Comparison of ENCODE assay signal across 11 cellular contexts in genomic region chr7:100919335-100919734, GRCh38. TPM values are rescaled to one million over a fixed set of nuclear protein-coding genes. Genes with fewer than 3 reads are reported as not detected.
"Had no signal": no experiment of that assay in that cellular context is flagged by ENCODE, and none has a peak within 500 bp of the region (broad histone marks: within the 10 kb centered on the region; RNA-seq: fewer than 3 reads in every experiment).

No MANE protein-coding gene starts in this region.

RNA-seq across cellular contexts. Expression of gene ACHE, which starts 23.6 kb away (rescaled TPM):
- total RNA-seq: activated naive CD4-positive, alpha-beta T cell treated with anti-CD3 and anti-CD28 coated beads for 36 hours; activated T-helper 17 cell treated with anti-CD3 and anti-CD28 coated beads, Interleukin-2, amount 50 U/mL, for 72 hours; bronchial epithelial cell had no signal

RNA-seq across cellular contexts. Expression of gene MUC3A, which starts 30.0 kb away (rescaled TPM):
- total RNA-seq: activated naive CD4-positive, alpha-beta T cell treated with anti-CD3 and anti-CD28 coated beads for 36 hours; activated naive CD8-positive, alpha-beta T cell treated with anti-CD3 and anti-CD28 coated beads for 36 hours; activated naive CD8-positive, alpha-beta T cell treated with anti-CD3 and anti-CD28 coated beads, Interleukin-2, amount 10 ng/mL, durations not matched to agents 7 days and 5 days; activated T-cell treated with anti-CD3 and anti-CD28 coated beads, Interleukin-2, amount 50 U/mL, for 72 hours; activated T-helper 1 cell treated with anti-CD3 and anti-CD28 coated beads, Interleukin-12 subunit alpha, Interleukin-12 subunit beta, Interleukin-2, Interleukin-4 antibody, amounts not matched to agents 30 ng/mL and 10 ng/mL and 1 ng/mL, durations not matched to agents 14 hours and 24 hours and 36 hours; ascending aorta; cardiac muscle cell; chondrocyte had no signal

RNA-seq across cellular contexts. Expression of gene MUC12, which starts 50.0 kb away (rescaled TPM):
- total RNA-seq: activated naive CD4-positive, alpha-beta T cell treated with anti-CD3 and anti-CD28 coated beads for 36 hours; activated naive CD8-positive, alpha-beta T cell treated with anti-CD3 and anti-CD28 coated beads, Interleukin-2, amount 10 ng/mL, durations not matched to agents 7 days and 5 days; body of pancreas; chondrocyte had no signal
- polyA plus RNA-seq: cardiac muscle cell had no signal
